Comparison of ENCODE assay signal across 8 cellular contexts in genomic region chr7:99438573-99439480, GRCh38. TPM values are rescaled to one million over a fixed set of nuclear protein-coding genes. Genes with fewer than 3 reads are reported as not detected.
DNase-seq lines count a peak whose midpoint lies in the region; ATAC-seq lines count a peak whose summit lies in the region.

Gene CPSF4, plus strand, starts transcription at chr7:99438943. Its CDS starts 140 bp downstream, at chr7:99439083.
Gene PTCD1, minus strand, starts transcription at chr7:99438798. Its CDS starts 3,556 bp downstream, at chr7:99435242.

- H3K27me3 ChIP-seq in BLaER1, result no peaks in the 10 kb centered on the region

- no peaks in the 10 kb centered on the region for H3K9me3 Mint-ChIP-seq in activated CD4-positive, alpha-beta T cell treated with anti-CD3 and anti-CD28 coated beads, Interleukin-2, amount 10 ng/mL, durations not matched to agents 24 days and 14 days

- peak within 1 kb of the TSS; percentile 96 for H3K4me3 Mint-ChIP-seq in activated CD4-positive, alpha-beta T cell treated with anti-CD3 and anti-CD28 coated beads, Interleukin-2, amount 10 ng/mL, durations not matched to agents 24 days and 14 days

- intact Hi-C loops in activated CD4-positive, alpha-beta T cell treated with anti-CD3 and anti-CD28 coated beads, Interleukin-2, amount 10 ng/mL, durations not matched to agents 24 days and 14 days (cut with micrococcal nuclease), result loop anchor here (1.0 to 2.0 kb wide), 4 partner anchors 30 to 66 kb away; partner anchors contain the start of genes ZKSCAN5 and ZNF789

- H3K27me3 Mint-ChIP-seq in activated CD4-positive, alpha-beta T cell treated with anti-CD3 and anti-CD28 coated beads, Interleukin-2, amount 10 ng/mL, durations not matched to agents 24 days and 14 days, result no peaks in the 10 kb centered on the region

- H4K20me1 ChIP-seq in BLaER1, result peaks cover 61% of the 10 kb centered on the region

- peak; percentile 76 for ATAC-seq in HG03457 (IDR thresholded peaks at IDR 0.05; ENCODE audit: unreplicated experiment)
- peak; percentile 97 for ATAC-seq in left lobe of liver

- H3K4me2 ChIP-seq in BLaER1, result peak within 1 kb of the TSS; percentile 94

- peak; percentile 97 for DNase-seq in GM19240 (ENCODE audit: insufficient read length, low spot score)
- peak; percentile 89 to 91 for DNase-seq in NCI-H524 (lab: John Stamatoyannopoulos, UW)
- peak; percentile 97 for DNase-seq in activated CD4-positive, alpha-beta T cell treated with anti-CD3 and anti-CD28 coated beads, Interleukin-2, amount 10 ng/mL, durations not matched to agents 24 days and 14 days
- DNase-seq in cortex of kidney (lab: John Stamatoyannopoulos, UW), result peak; percentile 93
- peak; percentile 96 for DNase-seq in left lobe of liver (ENCODE audit: low spot score)
- peak; percentile 93 for DNase-seq in stimulated activated CD4-positive, alpha-beta T cell treated with anti-CD3 and anti-CD28 coated beads, Interleukin-2, amount 100 ng/mL, for 24 hours

- peak within 1 kb of the TSS; percentile 89 for H3K27ac Mint-ChIP-seq in activated CD4-positive, alpha-beta T cell treated with anti-CD3 and anti-CD28 coated beads, Interleukin-2, amount 10 ng/mL, durations not matched to agents 24 days and 14 days

- H3K36me3 Mint-ChIP-seq in activated CD4-positive, alpha-beta T cell treated with anti-CD3 and anti-CD28 coated beads, Interleukin-2, amount 10 ng/mL, durations not matched to agents 24 days and 14 days (ENCODE audit: low read depth), result peaks cover 27% of the 10 kb centered on the region

- no peaks in the 10 kb centered on the region for H3K9me3 ChIP-seq in BLaER1

- H3K9ac ChIP-seq in BLaER1, result peak within 1 kb of the TSS; percentile 94

- H3K27ac ChIP-seq in BLaER1, result peak within 1 kb of the TSS; percentile 90

- H3K36me3 ChIP-seq in BLaER1, result peaks cover 62% of the 10 kb centered on the region

- peak within 1 kb of the TSS; percentile 97 for H3K4me3 ChIP-seq in BLaER1

- H3K4me1 Mint-ChIP-seq in activated CD4-positive, alpha-beta T cell treated with anti-CD3 and anti-CD28 coated beads, Interleukin-2, amount 10 ng/mL, durations not matched to agents 24 days and 14 days, result peaks cover 23% of the 10 kb centered on the region

- peaks cover 29% of the 10 kb centered on the region for H3K4me1 ChIP-seq in BLaER1

RNA-seq across cellular contexts. Expression of gene CPSF4, which starts in this region (rescaled TPM):
- 83.5 and 89.0 TPM in 2 replicates for total RNA-seq in activated CD4-positive, alpha-beta T cell treated with anti-CD3 and anti-CD28 coated beads, Interleukin-2, amount 10 ng/mL, durations not matched to agents 24 days and 14 days
- total RNA-seq in left lobe of liver, result 14.4 TPM

RNA-seq across cellular contexts. Expression of gene PTCD1, which starts in this region (rescaled TPM):
- 10.5 and 10.7 TPM in 2 replicates for total RNA-seq in activated CD4-positive, alpha-beta T cell treated with anti-CD3 and anti-CD28 coated beads, Interleukin-2, amount 10 ng/mL, durations not matched to agents 24 days and 14 days
- total RNA-seq in left lobe of liver, result 2.3 TPM

Comparison
In these comparisons a context has a peak if more than half of its experiments do, and no peak if none do; other contexts are left out.
1. Peak in every context shown above with its lines: DNase-seq, ATAC-seq, H3K4me3 ChIP-seq and H3K27ac ChIP-seq.